ENCODE assay signal across 19 cellular contexts in the genomic region with DNA sequence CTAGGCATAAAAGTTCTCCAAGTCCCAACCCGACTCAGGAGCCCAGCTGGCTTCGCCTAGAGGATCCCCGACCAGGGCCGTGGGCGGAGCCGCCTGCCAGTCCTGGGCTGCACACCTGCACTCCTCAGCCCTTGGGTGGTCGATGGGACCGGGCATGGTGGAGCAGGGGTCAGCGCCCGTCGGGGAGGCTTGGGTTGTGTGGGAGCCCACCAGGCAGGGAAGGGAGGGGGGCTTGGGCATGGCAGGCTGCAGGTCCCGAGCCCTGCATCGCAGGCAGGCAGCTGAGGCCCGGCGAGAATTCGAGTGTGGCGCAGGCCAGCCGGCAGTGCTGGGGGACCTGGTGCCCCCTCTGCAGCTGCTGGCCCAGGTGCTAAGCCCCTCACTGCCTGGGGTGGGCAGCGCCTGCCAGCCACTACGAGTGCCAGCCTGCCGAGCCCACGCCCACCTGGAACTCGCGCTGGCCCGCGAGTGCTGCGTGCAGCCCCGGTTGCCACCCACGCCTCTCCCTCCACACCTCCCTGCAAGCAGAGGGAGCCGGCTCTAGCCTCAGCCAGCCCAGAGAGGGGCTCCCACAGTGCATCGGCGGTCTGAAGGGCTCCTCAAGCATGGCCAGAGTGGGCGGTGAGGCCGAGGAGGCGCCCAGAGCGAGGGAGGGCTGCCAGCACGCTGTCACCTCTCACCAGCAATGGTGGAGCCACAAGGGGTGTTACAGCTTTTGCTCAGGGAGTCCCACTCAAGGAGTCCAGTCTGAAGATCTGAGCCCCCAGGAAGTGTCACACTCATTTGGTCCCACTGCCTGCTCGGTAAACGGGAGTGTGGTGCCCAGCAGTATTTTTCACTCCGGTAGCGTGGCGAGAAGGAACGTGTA.
"Had no signal": no experiment of that assay in that cellular context is flagged by ENCODE, and none has a peak within 500 bp of the region (broad histone marks: within the 10 kb centered on the region; RNA-seq: fewer than 3 reads in every experiment).

No MANE protein-coding gene starts in this region.

- H3K9ac ChIP-seq: parathyroid adenoma had no signal

- H3K36me3 ChIP-seq: sigmoid colon, thoracic aorta, tibial nerve, upper lobe of left lung, uterus had no signal

- DNase-seq: dorsolateral prefrontal cortex; effector CD4-positive, alpha-beta T cell; mucosa of descending colon; naive B cell; sigmoid colon; stimulated activated CD4-positive, alpha-beta T cell treated with anti-CD3 and anti-CD28 coated beads, Interleukin-2, amount 100 ng/mL, for 24 hours; stimulated activated CD4-positive, alpha-beta T cell treated with anti-CD3 and anti-CD28 coated beads, Interleukin-4, amount 100 ng/mL, for 24 hours; stimulated activated naive CD4-positive, alpha-beta T cell treated with Interleukin-2 at 50 U/mL for 16 hours; uterus had no signal

- H3K27ac ChIP-seq: dorsolateral prefrontal cortex, parathyroid adenoma, sigmoid colon, thoracic aorta, tibial nerve, upper lobe of left lung, uterus had no signal

- ATAC-seq: left lobe of liver; mucosa of descending colon; stimulated activated effector memory CD8-positive, alpha-beta T cell treated with anti-CD3 and anti-CD28 coated beads, Interleukin-12 subunit alpha, Interleukin-12 subunit beta, amount 100 ng/mL, for 72 hours had no signal

- H3K4me1 ChIP-seq: parathyroid adenoma, sigmoid colon, tibial nerve, uterus had no signal

- H3K4me3 ChIP-seq: dorsolateral prefrontal cortex, lung, mucosa of descending colon, sigmoid colon, thoracic aorta, tibial nerve, upper lobe of left lung, uterus had no signal

- H2AFZ ChIP-seq: parathyroid adenoma had no signal

- H3K79me2 ChIP-seq: parathyroid adenoma had no signal

- H3K27me3 ChIP-seq: dorsolateral prefrontal cortex, sigmoid colon, tibial nerve, upper lobe of left lung, uterus had no signal

- FAIRE-seq: colon, frontal cortex, keratinocyte had no signal

- H3K9me3 ChIP-seq: mucosa of descending colon, sigmoid colon, thoracic aorta, upper lobe of left lung, uterus had no signal
